Comparison of ENCODE assay signal across 24 cellular contexts in the genomic region with DNA sequence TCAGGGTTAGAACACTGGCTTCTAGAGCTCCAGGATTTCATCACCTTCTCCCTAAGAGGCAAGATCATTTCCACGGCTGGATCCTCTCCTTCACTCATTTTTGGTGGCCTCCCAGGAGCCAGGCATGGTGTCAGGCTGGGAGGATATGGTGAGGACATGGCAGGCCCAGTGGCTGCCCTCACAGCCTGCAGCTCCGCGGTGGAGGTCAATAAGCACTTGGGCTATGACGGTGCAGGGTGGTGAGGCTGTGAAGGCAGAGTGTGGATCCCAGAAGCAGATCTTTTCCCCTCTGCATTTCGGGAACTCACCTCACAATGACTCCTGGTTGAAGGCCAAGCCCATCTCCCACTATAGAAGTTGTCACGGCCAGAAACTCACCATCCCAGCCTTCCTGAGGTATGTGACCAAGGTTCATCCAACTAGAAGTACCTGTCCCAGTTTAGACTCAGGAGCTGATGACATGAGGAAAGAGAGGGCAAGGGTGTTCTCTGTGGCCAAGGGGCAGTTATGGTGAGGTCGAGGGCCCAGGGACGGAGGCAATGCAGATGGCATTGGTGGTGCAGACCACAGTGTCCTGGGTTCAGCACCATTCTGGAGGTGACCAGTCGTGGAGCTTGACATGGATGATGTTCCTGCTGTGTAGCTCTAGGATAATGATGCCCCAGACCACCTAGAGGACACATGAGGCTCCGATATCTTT.
"Had no signal": no experiment of that assay in that cellular context is flagged by ENCODE, and none has a peak within 500 bp of the region (broad histone marks: within the 10 kb centered on the region; RNA-seq: fewer than 3 reads in every experiment).

No MANE protein-coding gene starts in this region.

- H3K4me3 ChIP-seq: colonic mucosa, dorsolateral prefrontal cortex, esophagus squamous epithelium, gastroesophageal sphincter, left ventricle myocardium inferior, lung, psoas muscle, right lobe of liver, testis, tibial nerve, upper lobe of right lung had no signal

- H3K27me3 Mint-ChIP-seq: stimulated activated memory B cell treated with anti-CD40 and anti-IgM and Interleukin-4, amounts not matched to agents 10 μg/mL and 1 μg/mL and 100 μg/mL, for 72 hours; stimulated activated naive CD8-positive, alpha-beta T cell treated with anti-CD3 and anti-CD28 coated beads, Interleukin-15, Interleukin-2, amounts not matched to agents 100 ng/mL and 50 ng/mL, for 24 hours had no signal

- H3K36me3 Mint-ChIP-seq: immature natural killer cell; naive thymus-derived CD4-positive, alpha-beta T cell; stimulated activated memory B cell treated with anti-CD40 and anti-IgM and Interleukin-4, amounts not matched to agents 10 μg/mL and 1 μg/mL and 100 μg/mL, for 72 hours had no signal

- FAIRE-seq: endometrium had no signal

- H3K27me3 ChIP-seq: colonic mucosa, dorsolateral prefrontal cortex, esophagus squamous epithelium, gastroesophageal sphincter, right lobe of liver, testis, tibial nerve, upper lobe of right lung had no signal

- H3K4me3 Mint-ChIP-seq: immature natural killer cell; naive thymus-derived CD4-positive, alpha-beta T cell; nephron progenitor cell; stimulated activated memory B cell treated with anti-CD40 and anti-IgM and Interleukin-4, amounts not matched to agents 10 μg/mL and 1 μg/mL and 100 μg/mL, for 72 hours; stimulated activated naive CD8-positive, alpha-beta T cell treated with anti-CD3 and anti-CD28 coated beads, Interleukin-15, Interleukin-2, amounts not matched to agents 100 ng/mL and 50 ng/mL, for 24 hours had no signal

- ATAC-seq: gastroesophageal sphincter; naive thymus-derived CD4-positive, alpha-beta T cell; psoas muscle; stimulated activated memory B cell treated with anti-CD40 and anti-IgM and Interleukin-4, amounts not matched to agents 10 μg/mL and 1 μg/mL and 100 μg/mL, for 72 hours; upper lobe of right lung had no signal

- H3K4me1 Mint-ChIP-seq: immature natural killer cell; naive thymus-derived CD4-positive, alpha-beta T cell; stimulated activated memory B cell treated with anti-CD40 and anti-IgM and Interleukin-4, amounts not matched to agents 10 μg/mL and 1 μg/mL and 100 μg/mL, for 72 hours had no signal

- H3K27ac Mint-ChIP-seq: immature natural killer cell; naive thymus-derived CD4-positive, alpha-beta T cell; nephron progenitor cell; stimulated activated memory B cell treated with anti-CD40 and anti-IgM and Interleukin-4, amounts not matched to agents 10 μg/mL and 1 μg/mL and 100 μg/mL, for 72 hours; stimulated activated naive CD8-positive, alpha-beta T cell treated with anti-CD3 and anti-CD28 coated beads, Interleukin-15, Interleukin-2, amounts not matched to agents 100 ng/mL and 50 ng/mL, for 24 hours had no signal

- H3K27ac ChIP-seq: colonic mucosa, dorsolateral prefrontal cortex, esophagus squamous epithelium, gastroesophageal sphincter, left ventricle myocardium inferior, neutrophil, psoas muscle, right lobe of liver, testis, tibial nerve, upper lobe of right lung had no signal

- DNase-seq: colonic mucosa; dorsolateral prefrontal cortex; effector memory CD4-positive, alpha-beta T cell; esophagus squamous epithelium; foreskin fibroblast; glutamatergic neuron; immature natural killer cell; left ventricle myocardium inferior; mesendoderm; nephron progenitor cell; psoas muscle; retina; right lobe of liver; stimulated activated CD4-positive, alpha-beta T cell treated with anti-CD3 and anti-CD28 coated beads, Interleukin-4, amount 100 ng/mL, for 1 hour; testis; upper lobe of right lung had no signal

- H3K4me1 ChIP-seq: colonic mucosa, gastroesophageal sphincter, left ventricle myocardium inferior, psoas muscle, right lobe of liver, testis, tibial nerve, upper lobe of right lung had no signal

- H3K36me3 ChIP-seq: colonic mucosa, esophagus squamous epithelium, gastroesophageal sphincter, left ventricle myocardium inferior, neutrophil, right lobe of liver, tibial nerve, upper lobe of right lung had no signal

- H3K9me3 Mint-ChIP-seq: immature natural killer cell; naive thymus-derived CD4-positive, alpha-beta T cell; nephron progenitor cell; stimulated activated memory B cell treated with anti-CD40 and anti-IgM and Interleukin-4, amounts not matched to agents 10 μg/mL and 1 μg/mL and 100 μg/mL, for 72 hours; stimulated activated naive CD8-positive, alpha-beta T cell treated with anti-CD3 and anti-CD28 coated beads, Interleukin-15, Interleukin-2, amounts not matched to agents 100 ng/mL and 50 ng/mL, for 24 hours had no signal

- H3K9me3 ChIP-seq: colonic mucosa, esophagus squamous epithelium, gastroesophageal sphincter, left ventricle myocardium inferior, neutrophil, psoas muscle, right lobe of liver, testis, tibial nerve, upper lobe of right lung had no signal
